In genomic region chr18:46343940-46344372, GRCh38 we compare ENCODE assay signal across 9 cellular contexts.
DNase-seq lines count a peak whose midpoint lies in the region; ATAC-seq and TF ChIP-seq lines count a peak whose summit lies in the region.
"Had no signal": no experiment of that assay in that cellular context is flagged by ENCODE, and none has a peak within 500 bp of the region (broad histone marks: within the 10 kb centered on the region; RNA-seq: fewer than 3 reads in every experiment).

No MANE protein-coding gene starts in this region.

- H3K27ac Mint-ChIP-seq in activated T-helper 2 cell treated with anti-CD3 and anti-CD28 coated beads, Interferon-gamma antibody, Interleukin-2, Interleukin-4, amounts not matched to agents 10 μg/mL and 5 μg/mL and 100 μg/mL, durations not matched to agents 14 hours and 24 hours and 36 hours = peak overlapping the region; percentile 63
- H3K27ac Mint-ChIP-seq: stimulated activated naive CD8-positive, alpha-beta T cell treated with anti-CD3 and anti-CD28 coated beads, Interleukin-15, Interleukin-2, amounts not matched to agents 100 ng/mL and 50 ng/mL, for 24 hours had no signal

- no peak overlapping the region for H2AFZ ChIP-seq in osteoblast (ENCODE audit: low read length)

- H3K4me3 Mint-ChIP-seq in activated T-helper 2 cell treated with anti-CD3 and anti-CD28 coated beads, Interferon-gamma antibody, Interleukin-2, Interleukin-4, amounts not matched to agents 10 μg/mL and 5 μg/mL and 100 μg/mL, durations not matched to agents 14 hours and 24 hours and 36 hours (ENCODE audit: low read depth) = no peak overlapping the region
- H3K4me3 Mint-ChIP-seq: stimulated activated naive CD8-positive, alpha-beta T cell treated with anti-CD3 and anti-CD28 coated beads, Interleukin-15, Interleukin-2, amounts not matched to agents 100 ng/mL and 50 ng/mL, for 24 hours had no signal

- H3K9me3 Mint-ChIP-seq in activated T-helper 2 cell treated with anti-CD3 and anti-CD28 coated beads, Interferon-gamma antibody, Interleukin-2, Interleukin-4, amounts not matched to agents 10 μg/mL and 5 μg/mL and 100 μg/mL, durations not matched to agents 14 hours and 24 hours and 36 hours = no peaks in the 10 kb centered on the region
- H3K9me3 Mint-ChIP-seq: stimulated activated naive CD8-positive, alpha-beta T cell treated with anti-CD3 and anti-CD28 coated beads, Interleukin-15, Interleukin-2, amounts not matched to agents 100 ng/mL and 50 ng/mL, for 24 hours had no signal

- no peaks in the 10 kb centered on the region for H3K79me2 ChIP-seq in osteoblast (ENCODE audit: insufficient read depth, low read length)

- TF ChIP-seq CTCF in lower lobe of right lung (IDR thresholded peaks at IDR 0.05) (peak; percentile 10), osteoblast (IDR thresholded peaks at IDR 0.05; ENCODE audit: extremely low read depth, low read depth, low read length) (no peak), vagina (IDR thresholded peaks at IDR 0.05) (no peak)

- ATAC-seq in GM18870 (IDR thresholded peaks at IDR 0.05; ENCODE audit: unreplicated experiment) (peak; percentile 66), HG02759 (IDR thresholded peaks at IDR 0.05; ENCODE audit: unreplicated experiment) (peak; percentile 85), lower lobe of right lung (peak; percentile 65 to 68)

- H3K4me1 ChIP-seq in lower lobe of right lung (peaks cover 17% of the 10 kb centered on the region), osteoblast (ENCODE audit: insufficient read depth, low read length) (no peaks in the 10 kb centered on the region), vagina (peaks cover 8% of the 10 kb centered on the region)

- H3K9me3 ChIP-seq in lower lobe of right lung (no peaks in the 10 kb centered on the region), osteoblast (ENCODE audit: low read depth, low read length) (no peaks in the 10 kb centered on the region), vagina (no peaks in the 10 kb centered on the region)

- H3K27me3 ChIP-seq in lower lobe of right lung (ENCODE audit: low read depth) = no peaks in the 10 kb centered on the region
- peaks cover 16% of the 10 kb centered on the region for H3K27me3 ChIP-seq in osteoblast (ENCODE audit: insufficient read depth, low read length)
- no peaks in the 10 kb centered on the region for H3K27me3 ChIP-seq in vagina

- H3K36me3 ChIP-seq in lower lobe of right lung (no peaks in the 10 kb centered on the region), osteoblast (ENCODE audit: insufficient read depth, low read length) (no peaks in the 10 kb centered on the region), vagina (no peaks in the 10 kb centered on the region)

- H3K4me2 ChIP-seq in osteoblast (ENCODE audit: insufficient read depth, low read length) = no peak overlapping the region

- peaks cover 28% of the 10 kb centered on the region for H3K4me1 Mint-ChIP-seq in activated T-helper 2 cell treated with anti-CD3 and anti-CD28 coated beads, Interferon-gamma antibody, Interleukin-2, Interleukin-4, amounts not matched to agents 10 μg/mL and 5 μg/mL and 100 μg/mL, durations not matched to agents 14 hours and 24 hours and 36 hours (ENCODE audit: low read depth)

- intact Hi-C loops in activated T-helper 2 cell treated with anti-CD3 and anti-CD28 coated beads, Interferon-gamma antibody, Interleukin-2, Interleukin-4, amounts not matched to agents 10 μg/mL and 5 μg/mL and 100 μg/mL, durations not matched to agents 14 hours and 24 hours and 36 hours (cut with micrococcal nuclease) = loop anchor here (1.0 kb wide), 1 partner anchor 47 kb away; no protein-coding TSS in a partner anchor
- intact Hi-C loops in lower lobe of right lung (cut with DNase I) (no loop called here), vagina (cut with DNase I) (no loop called here)

- H4K20me1 ChIP-seq in osteoblast (ENCODE audit: insufficient read depth, low read length) = no peaks in the 10 kb centered on the region

- no peaks in the 10 kb centered on the region for H3K36me3 Mint-ChIP-seq in activated T-helper 2 cell treated with anti-CD3 and anti-CD28 coated beads, Interferon-gamma antibody, Interleukin-2, Interleukin-4, amounts not matched to agents 10 μg/mL and 5 μg/mL and 100 μg/mL, durations not matched to agents 14 hours and 24 hours and 36 hours (ENCODE audit: low read depth)

- DNase-seq in NCI-H2171 (lab: John Stamatoyannopoulos, UW) (peak; percentile 52), lower lobe of right lung (peak; percentile 61), osteoblast (ENCODE audit: insufficient read length, low spot score, missing footprints) (no peak), vagina (ENCODE audit: extremely low spot score in 2 of 2) (no peak), SW480 (ENCODE audit: low spot score) (no peak)
- peak; percentile 53 for DNase-seq in activated T-helper 2 cell treated with anti-CD3 and anti-CD28 coated beads, Interferon-gamma antibody, Interleukin-2, Interleukin-4, amounts not matched to agents 10 μg/mL and 5 μg/mL and 100 μg/mL, durations not matched to agents 14 hours and 24 hours and 36 hours (ENCODE audit: low spot score)

- peak overlapping the region; percentile 2 for H3K4me3 ChIP-seq in lower lobe of right lung
- no peak overlapping the region for H3K4me3 ChIP-seq in osteoblast (ENCODE audit: insufficient read depth, low read length)
- no peak overlapping the region for H3K4me3 ChIP-seq in vagina

- TF ChIP-seq POLR2A in vagina (IDR thresholded peaks at IDR 0.05) = no peak

- H3K27me3 Mint-ChIP-seq in activated T-helper 2 cell treated with anti-CD3 and anti-CD28 coated beads, Interferon-gamma antibody, Interleukin-2, Interleukin-4, amounts not matched to agents 10 μg/mL and 5 μg/mL and 100 μg/mL, durations not matched to agents 14 hours and 24 hours and 36 hours (ENCODE audit: low read depth) = peaks cover 6% of the 10 kb centered on the region

- H3K27ac ChIP-seq in lower lobe of right lung = peak overlapping the region; percentile 27
- no peak overlapping the region for H3K27ac ChIP-seq in osteoblast (ENCODE audit: low read depth, low read length)
- H3K27ac ChIP-seq in vagina = no peak overlapping the region

Comparison
In these comparisons a context has a peak if more than half of its experiments do, and no peak if none do; other contexts are left out.
1. DNase-seq: peak in NCI-H2171 (single experiment), activated T-helper 2 cell treated with anti-CD3 and anti-CD28 coated beads, Interferon-gamma antibody, Interleukin-2, Interleukin-4, amounts not matched to agents 10 μg/mL and 5 μg/mL and 100 μg/mL, durations not matched to agents 14 hours and 24 hours and 36 hours (single experiment) and lower lobe of right lung (single experiment); none in osteoblast (single experiment), vagina (0 of 2) and SW480 (single experiment).
2. Peak in every context shown above with its lines, with median percentiles within 50 percentile points of each other: ATAC-seq.